In genomic region chr7:70829221-70830059, GRCh38 we compare ENCODE assay signal across 1 cellular context.
TF ChIP-seq lines count a peak whose summit lies in the region.

No MANE protein-coding gene starts in this region.

TF ChIP-seq in K562, 482 proteins besides CTCF, POLR2A, EP300 and RAD21 (continued from another document):
- no peak for TF ChIP-seq ZNF511 (CRISPR knock-in tag; IDR thresholded peaks at IDR 0.05)
- TF ChIP-seq SUPT5H (IDR thresholded peaks at IDR 0.05), result no peak
- 0 out of 4 replicates have a peak, but pooled peaks have one; percentile 9 to 29 for TF ChIP-seq NRF1 (conservative IDR thresholded peaks at IDR 0.05 in 1 of 2, IDR thresholded peaks at IDR 0.05 in 1 of 2)
- TF ChIP-seq SMC3 (conservative IDR thresholded peaks at IDR 0.05; ENCODE audit: insufficient read depth, low read depth, low read length), result peak; percentile 87
- TF ChIP-seq ETV1 (tag; conservative IDR thresholded peaks at IDR 0.05; ENCODE audit: low read depth), result no peak
- TF ChIP-seq, protein P1, sequence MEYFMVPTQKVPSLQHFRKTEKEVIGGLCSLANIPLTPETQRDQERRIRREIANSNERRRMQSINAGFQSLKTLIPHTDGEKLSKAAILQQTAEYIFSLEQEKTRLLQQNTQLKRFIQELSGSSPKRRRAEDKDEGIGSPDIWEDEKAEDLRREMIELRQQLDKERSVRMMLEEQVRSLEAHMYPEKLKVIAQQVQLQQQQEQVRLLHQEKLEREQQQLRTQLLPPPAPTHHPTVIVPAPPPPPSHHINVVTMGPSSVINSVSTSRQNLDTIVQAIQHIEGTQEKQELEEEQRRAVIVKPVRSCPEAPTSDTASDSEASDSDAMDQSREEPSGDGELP (CRISPR knock-in tag; IDR thresholded peaks at IDR 0.05; ENCODE audit: borderline replicate concordance), result peak; percentile 24; the same call in 1 of the 2 replicates
- peak in 1 of 2 experiments; percentile 29 for TF ChIP-seq E2F6 (IDR thresholded peaks at IDR 0.05; ENCODE audit: borderline replicate concordance in 1 of 2, extremely low read depth in 1 of 2, insufficient read depth in 1 of 2, insufficient read length in 1 of 2, low read depth in 1 of 2, low read length in 1 of 2, poor library complexity in 1 of 2, severe bottlenecking in 1 of 2)
